Comparison of ENCODE assay signal across 8 cellular contexts in genomic region chr12:52032797-52033505, GRCh38. TPM values are rescaled to one million over a fixed set of nuclear protein-coding genes. Genes with fewer than 3 reads are reported as not detected.
A peak's percentile ranks its signal among the peaks of the same experiment; 100 is the strongest.
DNase-seq lines count a peak whose midpoint lies in the region; ATAC-seq, FAIRE-seq and TF ChIP-seq lines count a peak whose summit lies in the region.

No MANE protein-coding gene starts in this region.

- TF ChIP-seq CTCF in H1 (IDR thresholded peaks at IDR 0.05; ENCODE audit: control extremely low read depth in 1 of 3, insufficient read depth in 1 of 3, low read depth in 1 of 3, low read length in 3 of 3): no peak

- peak overlapping the region; percentile 88; the same call in 1 of the 2 replicates for H4K8ac ChIP-seq in H1 (ENCODE audit: extremely low read depth, insufficient read depth, low read length)

- FAIRE-seq in H1 (lab: Jason Lieb, UNC): peak; percentile 78

- no peak overlapping the region for H3K23ac ChIP-seq in H1 (ENCODE audit: insufficient read length)

- 3% methylated on average over 41 of the region's 49 CpGs; no CpG with 5 or more reads in 1 of the 2 experiments for WGBS in H1 (ENCODE audit: extremely low coverage in 1 of 2, insufficient coverage in 1 of 2, insufficient read length in 1 of 2, insufficient replicate concordance in 2 of 2, low coverage in 1 of 2, low lambda C conversion rate in 2 of 2, missing lambda C conversion rate in 1 of 2), 2 experiments
- WGBS in mesodermal cell (ENCODE audit: insufficient coverage in 2 of 2), 2 experiments: 3 to 5% methylated on average over 41 to 45 of the region's 49 CpGs

- peak overlapping the region; percentile 77; the same call in 1 of the 2 replicates for H2BK12ac ChIP-seq in H1 (ENCODE audit: low read depth, low read length)

- POLR2A ChIA-PET in H1 (lab: Charles Lee; ENCODE audit: partially characterized antibody): interaction anchor here (0.6 to 13.1 kb wide), 16 partner anchors 6 to 97 kb away, joined by 3 to 82 read pairs (median 4); partner anchors contain the start of genes ATG101, NR4A1, SMIM41 and TAMALIN

- no peaks in the 10 kb centered on the region for H3K9me3 Mint-ChIP-seq in activated CD8-positive, alpha-beta memory T cell treated with anti-CD3 and anti-CD28 coated beads, Interleukin-2, amount 10 ng/mL, durations not matched to agents 7 days and 5 days (ENCODE audit: low read depth)

- H4K5ac ChIP-seq in H1 (ENCODE audit: insufficient read length, low read depth, low read length): peak overlapping the region; percentile 38

- no peak overlapping the region for H2BK15ac ChIP-seq in H1 (ENCODE audit: low read length)

- TF ChIP-seq EP300 in H1 (IDR thresholded peaks at IDR 0.05; ENCODE audit: borderline replicate concordance in 1 of 2, low read depth in 2 of 2, low read length in 2 of 2): peak in 1 of 2 experiments; percentile 31; a peak in 1 of 3 replicates

- CTCF ChIA-PET in activated CD8-positive, alpha-beta memory T cell treated with anti-CD3 and anti-CD28 coated beads, Interleukin-2, amount 10 ng/mL, durations not matched to agents 7 days and 5 days (lab: Charles Lee): interaction anchor here (0.8 to 11.9 kb wide), 13 partner anchors 9 to 89 kb away, joined by 3 to 404 read pairs (median 11); partner anchors contain the start of genes ATG101 and NR4A1
- CTCF ChIA-PET in H1 (lab: Charles Lee; ENCODE audit: partially characterized antibody): interaction anchor here (1.3 to 22.7 kb wide), 9 partner anchors 9 to 89 kb away, joined by 4 to 1249 read pairs (median 40); partner anchors contain the start of genes ATG101, NR4A1, SMIM41 and TAMALIN

- H3K9me3 ChIP-seq in H1 (ENCODE audit: insufficient read depth in 2 of 2, low read depth in 1 of 2, low read length in 1 of 2): no peaks in the 10 kb centered on the region
- no peaks in the 10 kb centered on the region for H3K9me3 ChIP-seq in mesodermal cell (ENCODE audit: control insufficient read depth, low read length)

- H3K27me3 Mint-ChIP-seq in activated CD8-positive, alpha-beta memory T cell treated with anti-CD3 and anti-CD28 coated beads, Interleukin-2, amount 10 ng/mL, durations not matched to agents 7 days and 5 days: peaks cover 18% of the 10 kb centered on the region

- peaks cover 2 to 32% (median 22%) of the 10 kb centered on the region in 4 experiments; a peak in 6 of 7 replicates for H3K27me3 ChIP-seq in H1 (replicated peaks in 1 of 4; ENCODE audit: control insufficient read depth in 3 of 4, extremely low read depth in 1 of 4, insufficient read depth in 3 of 4, low read length in 3 of 4)

- H3K36me3 Mint-ChIP-seq in activated CD8-positive, alpha-beta memory T cell treated with anti-CD3 and anti-CD28 coated beads, Interleukin-2, amount 10 ng/mL, durations not matched to agents 7 days and 5 days: no peaks in the 10 kb centered on the region

- H3K18ac ChIP-seq in H1 (ENCODE audit: extremely low read depth, low read length): peak overlapping the region; percentile 73; the same call in 1 of the 2 replicates

- H3K4me2 ChIP-seq in H1 (ENCODE audit: insufficient read depth in 1 of 2, low read depth in 2 of 2, low read length in 2 of 2): peak overlapping the region; percentile 66 to 80

- H3K9ac ChIP-seq in H1 (replicated peaks in 1 of 4; ENCODE audit: extremely low read depth in 1 of 4, low read depth in 3 of 4, low read length in 3 of 4): peak overlapping the region in 3 of 4 experiments; percentile 54 to 59 (median 56); a peak in 6 of 7 replicates

- no peak overlapping the region for H3K14ac ChIP-seq in H1 (ENCODE audit: insufficient read length)

- DNase-seq in COR-L47 (lab: John Stamatoyannopoulos, UW) (peak; percentile 96), HT1080 (ENCODE audit: low read depth) (peak; percentile 92), NOMO-1 treated with DMSO at 0.1 percent for 48 hours (lab: John Stamatoyannopoulos, UW; ENCODE audit: unreplicated experiment) (peak; percentile 98), H1 (ENCODE audit: low read depth in 1 of 2, low spot score in 2 of 2) (peak; percentile 87 to 90)
- DNase-seq in activated CD8-positive, alpha-beta memory T cell treated with anti-CD3 and anti-CD28 coated beads, Interleukin-2, amount 10 ng/mL, durations not matched to agents 7 days and 5 days: peak; percentile 97
- DNase-seq in stimulated activated CD8-positive, alpha-beta memory T cell treated with anti-CD3 and anti-CD28 coated beads, Interleukin-15, amount 100 ng/mL, for 24 hours (ENCODE audit: low read depth): peak; percentile 59

- H3K36me3 ChIP-seq in H1 (ENCODE audit: control insufficient read depth in 2 of 4, insufficient read depth in 4 of 4, low read length in 3 of 4) (no peaks in the 10 kb centered on the region), mesodermal cell (ENCODE audit: control insufficient read depth, insufficient read depth, low read length) (no peaks in the 10 kb centered on the region)

- H3K4me1 ChIP-seq in H1 (replicated peaks in 1 of 4; ENCODE audit: control insufficient read depth in 3 of 4, insufficient read depth in 4 of 4, low read length in 3 of 4) (peaks cover 9 to 13% (median 11%) of the 10 kb centered on the region in 4 experiments), mesodermal cell (ENCODE audit: control insufficient read depth, insufficient read depth, low read length, poor library complexity, severe bottlenecking) (peaks cover 39% of the 10 kb centered on the region)

- H2BK20ac ChIP-seq in H1 (ENCODE audit: low read length): no peak overlapping the region

- peak overlapping the region; percentile 97; the same call in 1 of the 2 replicates for H2AK5ac ChIP-seq in H1 (ENCODE audit: low read depth, low read length)

- peak overlapping the region; percentile 66 for H2BK120ac ChIP-seq in H1 (replicated peaks; ENCODE audit: low read depth, low read length)

- H3K4me3 ChIP-seq in H1 (ENCODE audit: extremely low read depth in 1 of 4, insufficient read depth in 2 of 4, low read depth in 3 of 4, low read length in 4 of 4) (peak overlapping the region; percentile 23 to 60 (median 38); a peak in 7 of 8 replicates), mesodermal cell (ENCODE audit: extremely low read depth, insufficient read depth, low read length, poor library complexity, severe bottlenecking) (peak overlapping the region; percentile 8)

- no peak overlapping the region for H4K91ac ChIP-seq in H1 (replicated peaks; ENCODE audit: insufficient read length, low read length)

- H3K79me2 ChIP-seq in H1 (ENCODE audit: control insufficient read depth in 1 of 2, insufficient read depth in 2 of 2, low read length in 2 of 2): no peaks in the 10 kb centered on the region; a peak in 1 of 4 replicates

- peak in 1 of 2 experiments; percentile 62; a peak in 2 of 3 replicates for TF ChIP-seq POLR2A in H1 (IDR thresholded peaks at IDR 0.05; ENCODE audit: control extremely low read depth in 1 of 2, low read depth in 2 of 2, low read length in 2 of 2)

- no peaks in the 10 kb centered on the region for H3K79me1 ChIP-seq in H1 (ENCODE audit: low read depth, low read length)

- peak overlapping the region; percentile 64 for H3K27ac Mint-ChIP-seq in activated CD8-positive, alpha-beta memory T cell treated with anti-CD3 and anti-CD28 coated beads, Interleukin-2, amount 10 ng/mL, durations not matched to agents 7 days and 5 days

- H4K20me1 ChIP-seq in H1 (replicated peaks in 1 of 2; ENCODE audit: control insufficient read depth in 1 of 2, insufficient read depth in 2 of 2, low read length in 2 of 2): no peaks in the 10 kb centered on the region

- peaks cover 24% of the 10 kb centered on the region for H3K4me1 Mint-ChIP-seq in activated CD8-positive, alpha-beta memory T cell treated with anti-CD3 and anti-CD28 coated beads, Interleukin-2, amount 10 ng/mL, durations not matched to agents 7 days and 5 days

- peak overlapping the region; percentile 44 for H2BK5ac ChIP-seq in H1 (ENCODE audit: low read depth, low read length)

- no peak overlapping the region for H3K4ac ChIP-seq in H1 (replicated peaks; ENCODE audit: insufficient read length, low read depth, low read length)

- no peak for TF ChIP-seq RAD21 in H1 (IDR thresholded peaks at IDR 0.05 in 1 of 2, conservative IDR thresholded peaks at IDR 0.05 in 1 of 2; ENCODE audit: low read depth in 2 of 2, low read length in 2 of 2)

- peak; percentile 79 for ATAC-seq in GM21367 (IDR thresholded peaks at IDR 0.05; ENCODE audit: unreplicated experiment)
- peak; percentile 94 for ATAC-seq in activated CD8-positive, alpha-beta memory T cell treated with anti-CD3 and anti-CD28 coated beads, Interleukin-2, amount 10 ng/mL, durations not matched to agents 7 days and 5 days

- H3K27ac ChIP-seq in H1 (ENCODE audit: low read depth, low read length) (peak overlapping the region; percentile 39; the same call in 1 of the 2 replicates), mesodermal cell (ENCODE audit: low read depth, low read length, severe bottlenecking) (peak overlapping the region; percentile 95)

- H3K4me3 Mint-ChIP-seq in activated CD8-positive, alpha-beta memory T cell treated with anti-CD3 and anti-CD28 coated beads, Interleukin-2, amount 10 ng/mL, durations not matched to agents 7 days and 5 days: peak overlapping the region; percentile 61

- H3K23me2 ChIP-seq in H1 (ENCODE audit: low read depth, low read length): peaks cover 2% of the 10 kb centered on the region; the same call in 1 of the 2 replicates

- H3K56ac ChIP-seq in H1 (replicated peaks; ENCODE audit: insufficient read length, low read depth, low read length): peak overlapping the region; percentile 49

- H2AFZ ChIP-seq in H1 (ENCODE audit: low read length): 0 out of 2 replicates have a peak overlapping the region, but pooled peaks have one; percentile 64

RNA-seq across cellular contexts. Expression of gene NR4A1, which starts 18.3 kb away (rescaled TPM):
- 0.88 and 1.2 TPM in 2 replicates for total RNA-seq in HT1080 (2014; rRNA removed; shearing (Covaris generic))
- 2.6 and 3.8 TPM in 2 replicates for polyA plus RNA-seq in HT1080 (2015; cell fraction: cytosol; rRNA removed)
- polyA plus RNA-seq in HT1080 (2015; cell fraction: nucleus; rRNA removed): 4.5 and 4.8 TPM in 2 replicates
- 10 to 100 TPM in 1 of 2 experiments, 1 to 10 TPM in 1; 8.4 to 41.8 TPM for total RNA-seq in activated CD8-positive, alpha-beta memory T cell treated with anti-CD3 and anti-CD28 coated beads, Interleukin-2, amount 10 ng/mL, durations not matched to agents 7 days and 5 days
- total RNA-seq in H1 (2021; fragmentation: NEBNext Ultra II Directional; extraction: Animal tissue kit (Norgen Biotek cat#: 25700)): 18.7 and 19.3 TPM in 2 replicates
- polyA plus RNA-seq in H1 (2011; rRNA removed): 23.3 and 36.0 TPM in 2 replicates
- 17.3 TPM for polyA plus RNA-seq in H1 (2011; cell fraction: cytosol; rRNA removed)
- polyA plus RNA-seq in H1 (2011; cell fraction: nucleus; rRNA removed): 42.1 TPM
- 13.7 to 17.2 TPM (median 14.8 TPM) in 4 replicates for polyA plus RNA-seq in H1 (2012, experiment 1 of 2)
- 12.5 TPM for polyA plus RNA-seq in H1 (2012, experiment 2 of 2)
- 19.7 TPM for polyA plus RNA-seq in H1 (2013, experiment 1 of 2)
- polyA plus RNA-seq in H1 (2013, experiment 2 of 2): 19.0 TPM
- polyA minus RNA-seq in H1 (2011; rRNA and poly(A)+ RNA removed): 5.1 and 8.0 TPM in 2 replicates
- 14.5 TPM for polyA minus RNA-seq in H1 (2011; cell fraction: cytosol; rRNA and poly(A)+ RNA removed)
- polyA minus RNA-seq in H1 (2011; cell fraction: nucleus; rRNA and poly(A)+ RNA removed): 11.1 TPM
- 22.2 TPM for polyA plus RNA-seq in mesodermal cell (2013, experiment 1 of 2)
- 21.0 TPM for polyA plus RNA-seq in mesodermal cell (2013, experiment 2 of 2)

RNA-seq across cellular contexts. Expression of gene TAMALIN, which starts 26.2 kb away (rescaled TPM):
- total RNA-seq in HT1080 (2014; rRNA removed; shearing (Covaris generic)): 0.39 and 1.5 TPM in 2 replicates
- polyA plus RNA-seq in HT1080 (2015; cell fraction: cytosol; rRNA removed): 0.13 and 0.50 TPM in 2 replicates
- 1.4 and 3.0 TPM in 2 replicates for polyA plus RNA-seq in HT1080 (2015; cell fraction: nucleus; rRNA removed)
- total RNA-seq in activated CD8-positive, alpha-beta memory T cell treated with anti-CD3 and anti-CD28 coated beads, Interleukin-2, amount 10 ng/mL, durations not matched to agents 7 days and 5 days: 1 to 10 TPM; 1.8 to 2.2 TPM
- total RNA-seq in H1 (2021; fragmentation: NEBNext Ultra II Directional; extraction: Animal tissue kit (Norgen Biotek cat#: 25700)): 4.1 and 4.9 TPM in 2 replicates
- 2.6 and 3.2 TPM in 2 replicates for polyA plus RNA-seq in H1 (2011; rRNA removed)
- 3.5 TPM for polyA plus RNA-seq in H1 (2011; cell fraction: cytosol; rRNA removed)
- 4.6 TPM for polyA plus RNA-seq in H1 (2011; cell fraction: nucleus; rRNA removed)
- polyA plus RNA-seq in H1 (2012, experiment 1 of 2): 3.1 to 5.3 TPM (median 5.1 TPM) in 4 replicates
- 7.8 TPM for polyA plus RNA-seq in H1 (2012, experiment 2 of 2)
- 2.1 TPM for polyA plus RNA-seq in H1 (2013, experiment 1 of 2)
- 2.2 TPM for polyA plus RNA-seq in H1 (2013, experiment 2 of 2)
- polyA minus RNA-seq in H1 (2011; rRNA and poly(A)+ RNA removed): 2.1 and 5.8 TPM in 2 replicates
- 4.4 TPM for polyA minus RNA-seq in H1 (2011; cell fraction: cytosol; rRNA and poly(A)+ RNA removed)
- polyA minus RNA-seq in H1 (2011; cell fraction: nucleus; rRNA and poly(A)+ RNA removed): 6.3 TPM
- 25.9 TPM for polyA plus RNA-seq in mesodermal cell (2013, experiment 1 of 2)
- polyA plus RNA-seq in mesodermal cell (2013, experiment 2 of 2): 16.1 TPM

RNA-seq across cellular contexts. Expression of gene ATG101, which starts 36.8 kb away (rescaled TPM):
- 75.0 and 105 TPM in 2 replicates for total RNA-seq in HT1080 (2014; rRNA removed; shearing (Covaris generic))
- 65.6 and 74.4 TPM in 2 replicates for polyA plus RNA-seq in HT1080 (2015; cell fraction: cytosol; rRNA removed)
- polyA plus RNA-seq in HT1080 (2015; cell fraction: nucleus; rRNA removed): 51.2 and 53.7 TPM in 2 replicates
- total RNA-seq in activated CD8-positive, alpha-beta memory T cell treated with anti-CD3 and anti-CD28 coated beads, Interleukin-2, amount 10 ng/mL, durations not matched to agents 7 days and 5 days: 10 to 100 TPM; 33.3 to 42.2 TPM
- total RNA-seq in H1 (2021; fragmentation: NEBNext Ultra II Directional; extraction: Animal tissue kit (Norgen Biotek cat#: 25700)): 48.9 and 49.8 TPM in 2 replicates
- polyA plus RNA-seq in H1 (2011; rRNA removed): 55.9 and 64.9 TPM in 2 replicates
- 105 TPM for polyA plus RNA-seq in H1 (2011; cell fraction: cytosol; rRNA removed)
- polyA plus RNA-seq in H1 (2011; cell fraction: nucleus; rRNA removed): 55.5 TPM
- 46.4 to 65.2 TPM (median 63.9 TPM) in 4 replicates for polyA plus RNA-seq in H1 (2012, experiment 1 of 2)
- 60.3 TPM for polyA plus RNA-seq in H1 (2012, experiment 2 of 2)
- 25.2 TPM for polyA plus RNA-seq in H1 (2013, experiment 1 of 2)
- 27.1 TPM for polyA plus RNA-seq in H1 (2013, experiment 2 of 2)
- 44.4 and 61.4 TPM in 2 replicates for polyA minus RNA-seq in H1 (2011; rRNA and poly(A)+ RNA removed)
- polyA minus RNA-seq in H1 (2011; cell fraction: cytosol; rRNA and poly(A)+ RNA removed): 20.8 TPM
- 15.7 TPM for polyA minus RNA-seq in H1 (2011; cell fraction: nucleus; rRNA and poly(A)+ RNA removed)
- polyA plus RNA-seq in mesodermal cell (2013, experiment 1 of 2): 27.0 TPM
- 19.6 TPM for polyA plus RNA-seq in mesodermal cell (2013, experiment 2 of 2)

RNA-seq across cellular contexts. Expression of gene SMIM41, which starts 46.6 kb away (rescaled TPM):
- total RNA-seq in HT1080 (2014; rRNA removed; shearing (Covaris generic)): not detected in 2 replicates
- not detected in 2 replicates for polyA plus RNA-seq in HT1080 (2015; cell fraction: cytosol; rRNA removed)
- polyA plus RNA-seq in HT1080 (2015; cell fraction: nucleus; rRNA removed): not detected in 2 replicates
- not detected for total RNA-seq in activated CD8-positive, alpha-beta memory T cell treated with anti-CD3 and anti-CD28 coated beads, Interleukin-2, amount 10 ng/mL, durations not matched to agents 7 days and 5 days
- 0.28 and 0.31 TPM in 2 replicates for total RNA-seq in H1 (2021; fragmentation: NEBNext Ultra II Directional; extraction: Animal tissue kit (Norgen Biotek cat#: 25700))
- polyA plus RNA-seq in H1 (2011; rRNA removed): 0.91 and 0.98 TPM in 2 replicates
- 0.66 TPM for polyA plus RNA-seq in H1 (2011; cell fraction: cytosol; rRNA removed)
- polyA plus RNA-seq in H1 (2011; cell fraction: nucleus; rRNA removed): 0.74 TPM
- 0.20 to 0.56 TPM (median 0.46 TPM) in 3 of 4 replicates, not detected in the other for polyA plus RNA-seq in H1 (2012, experiment 1 of 2)
- 0.42 TPM for polyA plus RNA-seq in H1 (2012, experiment 2 of 2)
- 0.08 TPM for polyA plus RNA-seq in H1 (2013, experiment 1 of 2)
- polyA plus RNA-seq in H1 (2013, experiment 2 of 2): 0.07 TPM
- polyA minus RNA-seq in H1 (2011; rRNA and poly(A)+ RNA removed): 0.54 TPM in 1 of 2 replicates, not detected in the other
- not detected for polyA minus RNA-seq in H1 (2011; cell fraction: cytosol; rRNA and poly(A)+ RNA removed)
- polyA minus RNA-seq in H1 (2011; cell fraction: nucleus; rRNA and poly(A)+ RNA removed): 0.70 TPM
- not detected for polyA plus RNA-seq in mesodermal cell (2013, experiment 1 of 2)
- polyA plus RNA-seq in mesodermal cell (2013, experiment 2 of 2): not detected

Comparison
In these comparisons a context has a peak if more than half of its experiments do, and no peak if none do; other contexts are left out.
1. Peak in every context shown above with its lines: DNase-seq, ATAC-seq, H3K4me3 ChIP-seq and H3K27ac ChIP-seq.